ENCODE assay signal across 18 cellular contexts in genomic region chr13:106098778-106099177, GRCh38.
DNase-seq lines count a peak whose midpoint lies in the region; ATAC-seq and TF ChIP-seq lines count a peak whose summit lies in the region.
"Had no signal": no experiment of that assay in that cellular context is flagged by ENCODE, and none has a peak within 500 bp of the region (broad histone marks: within the 10 kb centered on the region; RNA-seq: fewer than 3 reads in every experiment).

No MANE protein-coding gene starts in this region.

- no peaks in the 10 kb centered on the region for H3K79me2 ChIP-seq in H9 (ENCODE audit: insufficient read depth, low read length)

- POLR2A ChIA-PET in WTC11 (lab: Charles Lee), result no interaction called here
- POLR2A ChIA-PET in activated CD4-positive, alpha-beta T cell treated with anti-CD3 and anti-CD28 coated beads for 36 hours (lab: Charles Lee), result no interaction called here
- POLR2A ChIA-PET in CD4-positive, alpha-beta T cell (lab: Charles Lee), result no interaction called here

- no peaks in the 10 kb centered on the region for H4K20me1 ChIP-seq in H9 (ENCODE audit: control insufficient read depth, insufficient read depth, insufficient read length)

- H3K27ac ChIP-seq in H9 (ENCODE audit: insufficient read length, low read depth, low read length), result no peak overlapping the region
- peak overlapping the region; percentile 91 to 97 for H3K27ac ChIP-seq in mucosa of rectum (ENCODE audit: low read depth in 2 of 2, low read length in 2 of 2)
- H3K27ac ChIP-seq in transverse colon, result peak overlapping the region; percentile 87 to 89 (median 88)
- H3K27ac ChIP-seq in CD4-positive, alpha-beta T cell (ENCODE audit: low read depth, low read length), result no peak overlapping the region
- H3K27ac ChIP-seq: HL-60, SJSA1 had no signal

- H4K8ac ChIP-seq in H9 (replicated peaks; ENCODE audit: insufficient read length, low read depth, low read length), result no peak overlapping the region

- H2BK12ac ChIP-seq in H9 (ENCODE audit: insufficient read length, low read depth, low read length), result no peak overlapping the region

- no peaks in the 10 kb centered on the region for H3K79me1 ChIP-seq in H9 (ENCODE audit: insufficient read depth, low read depth, low read length, poor library complexity, severe bottlenecking)

- in situ Hi-C loops in transverse colon (cut with MboI; ENCODE audit: low pct_ligation_motif_present in 1 of 4, low pct_unique_long_range_greater_than_20kb in 1 of 4, low sequenced_read_pairs in 3 of 4), result loop anchor here in 2 of 4 donors (25.0 kb wide), 1 partner anchor 414 kb away; no protein-coding TSS in a partner anchor

- no peak overlapping the region for H3K56ac ChIP-seq in H9 (ENCODE audit: insufficient read length, low read depth, low read length)

- H2BK20ac ChIP-seq in H9 (ENCODE audit: low read depth, low read length, poor library complexity, severe bottlenecking), result no peak overlapping the region

- H2BK5ac ChIP-seq in H9 (ENCODE audit: insufficient read length, low read length), result no peak overlapping the region

- no peak overlapping the region for H2BK120ac ChIP-seq in H9 (ENCODE audit: low read depth, low read length, poor library complexity, severe bottlenecking)

- intact Hi-C loops in transverse colon (cut with DNase I; ENCODE audit: low total_unique reads), result loop anchor here (2.0 kb wide), 1 partner anchor 40 kb away; no protein-coding TSS in a partner anchor
- intact Hi-C loops in activated CD4-positive, alpha-beta T cell treated with anti-CD3 and anti-CD28 coated beads for 36 hours (cut with DNase I, micrococcal nuclease), result no loop called here
- intact Hi-C loops in CD4-positive, alpha-beta T cell (cut with DNase I, micrococcal nuclease), result no loop called here

- H3K36me3 ChIP-seq in mucosa of rectum (ENCODE audit: control insufficient read depth in 2 of 2, insufficient read depth in 2 of 2, low read length in 2 of 2), result no peaks in the 10 kb centered on the region
- no peaks in the 10 kb centered on the region for H3K36me3 ChIP-seq in transverse colon
- H3K36me3 ChIP-seq: SJSA1 had no signal

- no peak overlapping the region for H2BK15ac ChIP-seq in H9 (ENCODE audit: low read depth, low read length)

- H3K4me3 ChIP-seq in mucosa of rectum (ENCODE audit: low read length in 2 of 2) (no peak overlapping the region), transverse colon (no peak overlapping the region)
- H3K4me3 ChIP-seq: SJSA1 had no signal

- H3K27me3 ChIP-seq in H9 (ENCODE audit: insufficient read depth, low read length) (no peaks in the 10 kb centered on the region), mucosa of rectum (ENCODE audit: control insufficient read depth in 2 of 2, insufficient read depth in 2 of 2, low read length in 2 of 2) (no peaks in the 10 kb centered on the region), transverse colon (no peaks in the 10 kb centered on the region)
- no peaks in the 10 kb centered on the region for H3K27me3 ChIP-seq in CD4-positive, alpha-beta T cell (ENCODE audit: control insufficient read depth, insufficient read depth, low read length)
- H3K27me3 ChIP-seq: SJSA1 had no signal

- TF ChIP-seq CTCF in H9 (conservative IDR thresholded peaks at IDR 0.05) (no peak), WTC11 (IDR thresholded peaks at IDR 0.05) (no peak), transverse colon (IDR thresholded peaks at IDR 0.05) (no peak)
- no peak for TF ChIP-seq CTCF in CD4-positive, alpha-beta T cell (IDR thresholded peaks at IDR 0.05)

- no peak overlapping the region for H4K5ac ChIP-seq in H9 (ENCODE audit: insufficient read length, low read depth, low read length)

- no peaks in the 10 kb centered on the region for H3K9me3 ChIP-seq in H9 (ENCODE audit: control insufficient read depth, low read depth, low read length)
- no peaks in the 10 kb centered on the region for H3K9me3 ChIP-seq in mucosa of rectum (ENCODE audit: control insufficient read depth in 2 of 2, low read length in 2 of 2)
- H3K9me3 ChIP-seq in transverse colon, result no peaks in the 10 kb centered on the region
- no peaks in the 10 kb centered on the region for H3K9me3 ChIP-seq in CD4-positive, alpha-beta T cell (ENCODE audit: control insufficient read depth, low read length)
- H3K9me3 ChIP-seq: SJSA1 had no signal

- H3K27ac Mint-ChIP-seq in H9, result peak overlapping the region; percentile 54 to 97 (median 95); a peak in 3 of 7 replicates
- H3K27ac Mint-ChIP-seq in WTC11, result peak overlapping the region; percentile 96
- no peak overlapping the region for H3K27ac Mint-ChIP-seq in activated CD4-positive, alpha-beta T cell treated with anti-CD3 and anti-CD28 coated beads for 36 hours
- no peak overlapping the region for H3K27ac Mint-ChIP-seq in CD4-positive, alpha-beta T cell
- H3K27ac Mint-ChIP-seq: CD14-positive monocyte had no signal

- H4K91ac ChIP-seq in H9 (ENCODE audit: insufficient read length, low read depth, low read length), result no peak overlapping the region

- H3K23ac ChIP-seq in H9 (ENCODE audit: insufficient read length, low read depth, low read length), result no peak overlapping the region

- no peak overlapping the region for H2AK5ac ChIP-seq in H9 (ENCODE audit: insufficient read length, low read length)

- no CpG with 5 or more reads among the region's 3 CpGs for WGBS in H9 (ENCODE audit: extremely low coverage, insufficient read length, low lambda C conversion rate)
- 84% methylated on average over 3 of the region's 3 CpGs; no CpG with 5 or more reads in 1 of the 2 donors for WGBS in transverse colon (ENCODE audit: low coverage in 1 of 2), 2 donors

- H3K4ac ChIP-seq in H9 (ENCODE audit: low read depth, low read length), result no peak overlapping the region

- H3K4me1 ChIP-seq in H9 (ENCODE audit: insufficient read depth, low read length) (peaks cover 13% of the 10 kb centered on the region), mucosa of rectum (ENCODE audit: control insufficient read depth in 2 of 2, insufficient read depth in 2 of 2, low read length in 2 of 2) (peaks cover 31 to 70% of the 10 kb centered on the region in 2 donors), transverse colon (peaks cover 9 to 55% (median 31%) of the 10 kb centered on the region in 4 donors)

- CTCF ChIA-PET in WTC11 (lab: Charles Lee), result no interaction called here
- CTCF ChIA-PET in activated CD4-positive, alpha-beta T cell treated with anti-CD3 and anti-CD28 coated beads for 36 hours (lab: Charles Lee), result interaction anchor here (0.6 kb wide), 1 partner anchor 368 kb away, joined by 3 read pairs; no protein-coding TSS in a partner anchor
- CTCF ChIA-PET in CD4-positive, alpha-beta T cell (lab: Charles Lee), result no interaction called here

- H3K9me3 Mint-ChIP-seq in H9 (no peaks in the 10 kb centered on the region), WTC11 (no peaks in the 10 kb centered on the region)
- H3K9me3 Mint-ChIP-seq in activated CD4-positive, alpha-beta T cell treated with anti-CD3 and anti-CD28 coated beads for 36 hours (ENCODE audit: low read depth), result no peaks in the 10 kb centered on the region
- H3K9me3 Mint-ChIP-seq in CD4-positive, alpha-beta T cell, result no peaks in the 10 kb centered on the region

- no peak overlapping the region for H3K9ac ChIP-seq in H9 (ENCODE audit: extremely low read depth, insufficient read length, low read length)
- no peak overlapping the region for H3K9ac ChIP-seq in mucosa of rectum (ENCODE audit: low read depth in 1 of 2, low read length in 2 of 2)

- H3K4me3 Mint-ChIP-seq in H9 (peak overlapping the region in 1 of 2 experiments; percentile 16; a peak in 1 of 5 replicates), WTC11 (no peak overlapping the region)
- H3K4me3 Mint-ChIP-seq in activated CD4-positive, alpha-beta T cell treated with anti-CD3 and anti-CD28 coated beads for 36 hours, result no peak overlapping the region
- no peak overlapping the region for H3K4me3 Mint-ChIP-seq in CD4-positive, alpha-beta T cell
- H3K4me3 Mint-ChIP-seq: CD14-positive monocyte had no signal

- no peak for TF ChIP-seq POLR2A in transverse colon (IDR thresholded peaks at IDR 0.05)

- no peak overlapping the region for H3T11ph ChIP-seq in H9 (ENCODE audit: low read length)

- H3K18ac ChIP-seq in H9 (ENCODE audit: insufficient read length, low read depth, low read length), result no peak overlapping the region

- ATAC-seq in WTC11, result no peak
- no peak for ATAC-seq in activated CD4-positive, alpha-beta T cell treated with anti-CD3 and anti-CD28 coated beads for 36 hours
- ATAC-seq in CD4-positive, alpha-beta T cell (ENCODE audit: poor library complexity), result no peak

- DNase-seq in H9, result no peak
- no peak for DNase-seq in WTC11 (ENCODE audit: low spot score)
- DNase-seq in transverse colon, result no peak
- DNase-seq in activated CD4-positive, alpha-beta T cell treated with anti-CD3 and anti-CD28 coated beads for 36 hours, result no peak
- DNase-seq in NCI-H345 treated with DMSO at 0.1 percent for 48 hours (lab: John Stamatoyannopoulos, UW; ENCODE audit: unreplicated experiment), result no peak
- DNase-seq in CD4-positive, alpha-beta T cell, result no peak
- DNase-seq: ACHN, AML-193, EL, KBM-7, NCI-H1436, NCI-H2029, NCI-H2171, NCI-H774 had no signal

- H3K27me3 Mint-ChIP-seq in H9 (ENCODE audit: low read depth) (no peaks in the 10 kb centered on the region), WTC11 (ENCODE audit: low read depth) (no peaks in the 10 kb centered on the region)
- H3K27me3 Mint-ChIP-seq in activated CD4-positive, alpha-beta T cell treated with anti-CD3 and anti-CD28 coated beads for 36 hours, result peaks cover 5% of the 10 kb centered on the region
- H3K27me3 Mint-ChIP-seq in CD4-positive, alpha-beta T cell, result no peaks in the 10 kb centered on the region

- no peak for TF ChIP-seq EP300 in transverse colon (IDR thresholded peaks at IDR 0.05; ENCODE audit: low read depth)

- no peaks in the 10 kb centered on the region for H3K23me2 ChIP-seq in H9 (ENCODE audit: insufficient read length, low read depth, low read length, poor library complexity, severe bottlenecking)

- H3K36me3 Mint-ChIP-seq in H9 (ENCODE audit: insufficient read depth in 1 of 3, low read depth in 3 of 3) (no peaks in the 10 kb centered on the region; a peak in 2 of 7 replicates), WTC11 (no peaks in the 10 kb centered on the region)
- H3K36me3 Mint-ChIP-seq in activated CD4-positive, alpha-beta T cell treated with anti-CD3 and anti-CD28 coated beads for 36 hours (ENCODE audit: low read depth), result no peaks in the 10 kb centered on the region
- no peaks in the 10 kb centered on the region for H3K36me3 Mint-ChIP-seq in CD4-positive, alpha-beta T cell (ENCODE audit: low read depth)
- H3K36me3 Mint-ChIP-seq: CD14-positive monocyte had no signal

- no peak overlapping the region for H3K4me2 ChIP-seq in H9 (ENCODE audit: insufficient read depth, insufficient read length, low read length)

- H2AFZ ChIP-seq in H9 (ENCODE audit: low read length), result no peak overlapping the region

- H3K4me1 Mint-ChIP-seq in H9 (peaks cover 46 to 48% of the 10 kb centered on the region in 2 experiments), WTC11 (peaks cover 60% of the 10 kb centered on the region)
- H3K4me1 Mint-ChIP-seq in activated CD4-positive, alpha-beta T cell treated with anti-CD3 and anti-CD28 coated beads for 36 hours, result no peaks in the 10 kb centered on the region
- H3K4me1 Mint-ChIP-seq in CD4-positive, alpha-beta T cell (ENCODE audit: low read depth), result no peaks in the 10 kb centered on the region
- H3K4me1 Mint-ChIP-seq: CD14-positive monocyte had no signal

- no peak overlapping the region for H3K14ac ChIP-seq in H9 (ENCODE audit: insufficient read depth, low read length)

TF ChIP-seq in WTC11, 78 proteins besides CTCF, POLR2A, EP300 and RAD21 (continues in another document):
- TF ChIP-seq PRRX2 (CRISPR knock-in tag; IDR thresholded peaks at IDR 0.05) (no peak), ZNF219 (CRISPR knock-in tag; IDR thresholded peaks at IDR 0.05; ENCODE audit: borderline replicate concordance) (no peak)

Comparison
In these comparisons a context has a peak if more than half of its experiments do, and no peak if none do; other contexts are left out.
1. H3K27ac ChIP-seq: peak in mucosa of rectum (2 of 2) and transverse colon (4 of 4); none in H9 (single experiment) and CD4-positive, alpha-beta T cell (single experiment).
2. H3K27ac Mint-ChIP-seq: peak in H9 (3 of 3) and WTC11 (single experiment); none in activated CD4-positive, alpha-beta T cell treated with anti-CD3 and anti-CD28 coated beads for 36 hours (single experiment) and CD4-positive, alpha-beta T cell (single experiment).